ENCODE assay signal across 8 cellular contexts in genomic region chr1:25031601-25031965, GRCh38.
DNase-seq lines count a peak whose midpoint lies in the region; ATAC-seq and TF ChIP-seq lines count a peak whose summit lies in the region.

No MANE protein-coding gene starts in this region.

- H3K9me3 ChIP-seq in BE2C, result no peaks in the 10 kb centered on the region

- H3K27ac ChIP-seq in RWPE1, result peak overlapping the region; percentile 63

- no peak overlapping the region for H3K4me3 ChIP-seq in BE2C (ENCODE audit: low read depth, low read length)

- POLR2A ChIA-PET in RWPE1 (lab: Yijun Ruan, JAX; ENCODE audit: low non-redundant PET), result no interaction called here

- intact Hi-C loops in CD14-positive monocyte (cut with micrococcal nuclease), result no loop called here

- peak overlapping the region in 6 of 7 donors; percentile 23 to 94 (median 90) for H3K27ac Mint-ChIP-seq in CD14-positive monocyte
- H3K27ac Mint-ChIP-seq in central memory CD8-positive, alpha-beta T cell (ENCODE audit: low read depth), result peak overlapping the region; percentile 99

- H3K4me1 ChIP-seq in BE2C, result no peaks in the 10 kb centered on the region

- no peaks in the 10 kb centered on the region for H3K36me3 ChIP-seq in BE2C

- no peaks in the 10 kb centered on the region for H3K27me3 ChIP-seq in BE2C

- peak; percentile 5 for ATAC-seq in GM21528 (IDR thresholded peaks at IDR 0.05; ENCODE audit: low FRiP score, unreplicated experiment)
- no peak for ATAC-seq in central memory CD8-positive, alpha-beta T cell (replicated peaks; ENCODE audit: extremely low read depth, poor library complexity, severe bottlenecking)

- DNase-seq in CD14-positive monocyte (ENCODE audit: low spot score), result no peak
- DNase-seq in RWPE1 (ENCODE audit: low spot score), result no peak
- DNase-seq in central memory CD8-positive, alpha-beta T cell (ENCODE audit: low spot score in 2 of 2), result no peak
- no peak for DNase-seq in cerebellum (ENCODE audit: low spot score)
- DNase-seq in NCI-H524 (lab: John Stamatoyannopoulos, UW), result no peak
- no peak for DNase-seq in BE2C
- no peak for DNase-seq in DMS153 treated with DMSO at 0.1 percent for 48 hours (lab: John Stamatoyannopoulos, UW; ENCODE audit: unreplicated experiment)

- H3K36me3 Mint-ChIP-seq in CD14-positive monocyte, result peaks cover 35 to 50% of the 10 kb centered on the region in 2 donors
- H3K36me3 Mint-ChIP-seq in central memory CD8-positive, alpha-beta T cell (ENCODE audit: insufficient read depth), result peaks cover 13% of the 10 kb centered on the region

- H3K9me3 Mint-ChIP-seq in CD14-positive monocyte, result peaks cover 0 to 8% (median 0%) of the 10 kb centered on the region in 7 donors
- H3K9me3 Mint-ChIP-seq in central memory CD8-positive, alpha-beta T cell, result no peaks in the 10 kb centered on the region

- CTCF ChIA-PET in RWPE1 (lab: Yijun Ruan, JAX), result no interaction called here

- H3K4me1 Mint-ChIP-seq in CD14-positive monocyte, result peaks cover 8% of the 10 kb centered on the region
- H3K4me1 Mint-ChIP-seq in central memory CD8-positive, alpha-beta T cell, result peaks cover 59% of the 10 kb centered on the region

- peaks cover 50 to 72% (median 62%) of the 10 kb centered on the region in 3 donors for H3K27me3 Mint-ChIP-seq in CD14-positive monocyte (ENCODE audit: low read depth in 3 of 3)
- no peaks in the 10 kb centered on the region for H3K27me3 Mint-ChIP-seq in central memory CD8-positive, alpha-beta T cell

- TF ChIP-seq CTCF in CD14-positive monocyte (IDR thresholded peaks at IDR 0.05) (no peak), RWPE1 (conservative IDR thresholded peaks at IDR 0.05; ENCODE audit: low read depth) (no peak), BE2C (IDR thresholded peaks at IDR 0.05; ENCODE audit: low read depth, low read length) (no peak)

- H3K4me3 Mint-ChIP-seq in CD14-positive monocyte, result peak overlapping the region in 1 of 2 donors; percentile 51
- peak overlapping the region; percentile 61 for H3K4me3 Mint-ChIP-seq in central memory CD8-positive, alpha-beta T cell
